In genomic region chr3:12766541-12766940, GRCh38 we compare ENCODE assay signal across 2 cellular contexts.
TF ChIP-seq lines count a peak whose summit lies in the region.

No MANE protein-coding gene starts in this region.

TF ChIP-seq in HepG2, 621 proteins besides CTCF, POLR2A, EP300 and RAD21:
- TF ChIP-seq HOXD1 (CRISPR knock-in tag; IDR thresholded peaks at IDR 0.05) = no peak
- no peak for TF ChIP-seq AKAP8 (CRISPR knock-in tag; IDR thresholded peaks at IDR 0.05)
- TF ChIP-seq AGO1 (IDR thresholded peaks at IDR 0.05; ENCODE audit: low read depth, low read length, poor library complexity, severe bottlenecking) = no peak
- TF ChIP-seq ZNF121 (CRISPR knock-in tag; IDR thresholded peaks at IDR 0.05) = 0 out of 2 replicates have a peak, but pooled peaks have one; percentile 56
- no peak for TF ChIP-seq KLF12 (CRISPR knock-in tag; IDR thresholded peaks at IDR 0.05; ENCODE audit: borderline replicate concordance)
- TF ChIP-seq THAP7 (CRISPR knock-in tag; IDR thresholded peaks at IDR 0.05) = no peak
- no peak for TF ChIP-seq ZNF382 (CRISPR knock-in tag; IDR thresholded peaks at IDR 0.05; ENCODE audit: borderline replicate concordance)
- no peak for TF ChIP-seq ZNF75D (CRISPR knock-in tag; IDR thresholded peaks at IDR 0.05; ENCODE audit: borderline replicate concordance)
- no peak for TF ChIP-seq TBX2 (CRISPR knock-in tag; IDR thresholded peaks at IDR 0.05; ENCODE audit: borderline replicate concordance)
- no peak for TF ChIP-seq SUZ12 (IDR thresholded peaks at IDR 0.05; ENCODE audit: low read depth, low read length)
- no peak for TF ChIP-seq DBP (CRISPR knock-in tag; IDR thresholded peaks at IDR 0.05; ENCODE audit: not compliant biosample characterization)
- TF ChIP-seq TBP (CRISPR knock-in tag; IDR thresholded peaks at IDR 0.05) = no peak
- no peak for TF ChIP-seq ZNF343 (CRISPR knock-in tag; IDR thresholded peaks at IDR 0.05)
- no peak for TF ChIP-seq NPAS2 (CRISPR knock-in tag; IDR thresholded peaks at IDR 0.05; ENCODE audit: borderline replicate concordance)
- peak; percentile 41; the same call in 1 of the 2 replicates for TF ChIP-seq ZNF362 (CRISPR knock-in tag; IDR thresholded peaks at IDR 0.05; ENCODE audit: borderline replicate concordance)
- no peak for TF ChIP-seq TP53 (CRISPR knock-in tag; conservative IDR thresholded peaks at IDR 0.05)
- TF ChIP-seq MYNN (CRISPR knock-in tag; IDR thresholded peaks at IDR 0.05; ENCODE audit: low read depth) = no peak
- no peak for TF ChIP-seq ETS1 (CRISPR knock-in tag; IDR thresholded peaks at IDR 0.05)
- no peak for TF ChIP-seq HMGA1 (CRISPR knock-in tag; conservative IDR thresholded peaks at IDR 0.05)
- no peak for TF ChIP-seq ZNF484 (CRISPR knock-in tag; IDR thresholded peaks at IDR 0.05; ENCODE audit: borderline replicate concordance, low read depth)
- TF ChIP-seq TFAP4 (IDR thresholded peaks at IDR 0.05; ENCODE audit: borderline replicate concordance, low read depth) = peak; percentile 39; the same call in 1 of the 2 replicates
TF ChIP-seq in HepG2: peak in this region for 3.

TF ChIP-seq in K562, 482 proteins besides CTCF, POLR2A, EP300 and RAD21:
- TF ChIP-seq ATF4 (CRISPR knock-in tag; IDR thresholded peaks at IDR 0.05) (no peak), ARHGAP35 (IDR thresholded peaks at IDR 0.05; ENCODE audit: partially characterized antibody) (no peak), ESRRA (IDR thresholded peaks at IDR 0.05; ENCODE audit: borderline replicate concordance, low read depth) (no peak), KLF1 (tag; IDR thresholded peaks at IDR 0.05) (no peak), CREB3 (tag; conservative IDR thresholded peaks at IDR 0.05; ENCODE audit: low read depth) (no peak), ZSCAN32 (CRISPR knock-in tag; IDR thresholded peaks at IDR 0.05) (no peak), USF2 (CRISPR knock-in tag; IDR thresholded peaks at IDR 0.05) (peak; percentile 9; the same call in 1 of the 2 replicates), PBX2 (CRISPR knock-in tag; IDR thresholded peaks at IDR 0.05; ENCODE audit: low read depth) (no peak), PBX2 (tag; conservative IDR thresholded peaks at IDR 0.05; ENCODE audit: low read depth) (no peak), ZNF584 (CRISPR knock-in tag; IDR thresholded peaks at IDR 0.05; ENCODE audit: low read depth) (no peak)
